ENCODE assay signal across 2 cellular contexts in genomic region chr15:40941528-40942336, GRCh38.
TF ChIP-seq lines count a peak whose summit lies in the region.

No MANE protein-coding gene starts in this region.

TF ChIP-seq in GM23338, 12 proteins besides CTCF, POLR2A, EP300 and RAD21:
- TF ChIP-seq POLR2AphosphoS5 (IDR thresholded peaks at IDR 0.05; ENCODE audit: low read depth) (peak; percentile 24; the same call in 1 of the 2 replicates), ETS1 (IDR thresholded peaks at IDR 0.05) (0 out of 2 replicates have a peak, but pooled peaks have one; percentile 24), STAT1 (IDR thresholded peaks at IDR 0.05; ENCODE audit: unreplicated experiment) (no peak)

TF ChIP-seq in GM12878, 131 proteins besides CTCF, POLR2A, EP300 and RAD21 (continues in another document):
- TF ChIP-seq HDAC2 (IDR thresholded peaks at IDR 0.05) (no peak), ZZZ3 (IDR thresholded peaks at IDR 0.05; ENCODE audit: control insufficient read depth, insufficient read length, low read depth) (no peak), SKIL (IDR thresholded peaks at IDR 0.05; ENCODE audit: low read depth, poor library complexity, severe bottlenecking) (no peak), NKRF (conservative IDR thresholded peaks at IDR 0.05) (peak; percentile 73; the same call in 1 of the 2 replicates), CREM (IDR thresholded peaks at IDR 0.05; ENCODE audit: low read depth) (peak; percentile 15; the same call in 1 of the 2 replicates), ZBED1 (IDR thresholded peaks at IDR 0.05; ENCODE audit: borderline replicate concordance) (no peak), BCL11A (IDR thresholded peaks at IDR 0.05; ENCODE audit: low read depth, low read length) (no peak), PBX3 (IDR thresholded peaks at IDR 0.05; ENCODE audit: insufficient replicate concordance, low read depth, low read length) (no peak), MTA2 (IDR thresholded peaks at IDR 0.05; ENCODE audit: low read depth) (no peak), IKZF2 (IDR thresholded peaks at IDR 0.05) (0 out of 4 replicates have a peak, but pooled peaks of 1 of the 2 experiments have one; percentile 1), USF2 (IDR thresholded peaks at IDR 0.05; ENCODE audit: borderline replicate concordance, low read depth, low read length) (no peak), PAX8 (IDR thresholded peaks at IDR 0.05) (no peak), BCLAF1 (IDR thresholded peaks at IDR 0.05) (no peak), RELA (IDR thresholded peaks at IDR 0.05; ENCODE audit: borderline replicate concordance, partially characterized antibody) (no peak), MXI1 (IDR thresholded peaks at IDR 0.05; ENCODE audit: low read depth, low read length) (no peak), KLF5 (IDR thresholded peaks at IDR 0.05; ENCODE audit: partially characterized antibody) (no peak), IRF5 (IDR thresholded peaks at IDR 0.05; ENCODE audit: borderline replicate concordance) (no peak), SMAD1 (IDR thresholded peaks at IDR 0.05; ENCODE audit: low read depth, partially characterized antibody) (no peak), FOXK2 (IDR thresholded peaks at IDR 0.05) (no peak), NR2C1 (IDR thresholded peaks at IDR 0.05) (no peak), CEBPB (IDR thresholded peaks at IDR 0.05; ENCODE audit: borderline replicate concordance in 1 of 2, low read depth in 2 of 2, low read length in 2 of 2) (no peak), SMC3 (IDR thresholded peaks at IDR 0.05; ENCODE audit: borderline replicate concordance, low read length) (no peak), TCF12 (IDR thresholded peaks at IDR 0.05; ENCODE audit: low read depth, low read length) (0 out of 2 replicates have a peak, but pooled peaks have one; percentile 13), ZSCAN29 (IDR thresholded peaks at IDR 0.05) (peak; percentile 71; the same call in 1 of the 2 replicates), ZBTB33 (IDR thresholded peaks at IDR 0.05) (no peak), ZNF384 (IDR thresholded peaks at IDR 0.05; ENCODE audit: borderline replicate concordance, low read depth, low read length) (no peak), KDM1A (IDR thresholded peaks at IDR 0.05; ENCODE audit: borderline replicate concordance) (no peak), MAX (IDR thresholded peaks at IDR 0.05; ENCODE audit: low read depth, low read length) (0 out of 2 replicates have a peak, but pooled peaks have one; percentile 14), ESRRA (IDR thresholded peaks at IDR 0.05; ENCODE audit: low read length) (no peak), CEBPZ (IDR thresholded peaks at IDR 0.05; ENCODE audit: low read depth, low read length) (no peak), NR2C2 (IDR thresholded peaks at IDR 0.05; ENCODE audit: borderline replicate concordance, control insufficient read depth, insufficient read length, low read depth) (no peak), NR2F1 (conservative IDR thresholded peaks at IDR 0.05) (peak; percentile 76; the same call in 1 of the 2 replicates), SREBF2 (IDR thresholded peaks at IDR 0.05; ENCODE audit: low read length) (no peak), RFX5 (IDR thresholded peaks at IDR 0.05; ENCODE audit: low read depth, low read length) (0 out of 2 replicates have a peak, but pooled peaks have one; percentile 16), CBX5 (IDR thresholded peaks at IDR 0.05; ENCODE audit: low read depth) (no peak), ZBTB11 (CRISPR knock-in tag; IDR thresholded peaks at IDR 0.05) (no peak), NBN (IDR thresholded peaks at IDR 0.05) (0 out of 2 replicates have a peak, but pooled peaks have one; percentile 20), ZNF274 (IDR thresholded peaks at IDR 0.05; ENCODE audit: insufficient read depth, insufficient read length) (no peak)
